Comparison of ENCODE assay signal across 8 cellular contexts in genomic region chr7:13989138-13989943, GRCh38. TPM values are rescaled to one million over a fixed set of nuclear protein-coding genes. Genes with fewer than 3 reads are reported as not detected.
DNase-seq lines count a peak whose midpoint lies in the region; ATAC-seq and TF ChIP-seq lines count a peak whose summit lies in the region.

TSS of gene ETV1 (minus strand) at chr7:13989666. CDS start at chr7:13989052, 614 bp downstream.

- H3K4me1 ChIP-seq in adrenal gland (replicated peaks in 1 of 2) (peaks cover 13 to 18% of the 10 kb centered on the region in 2 donors), heart left ventricle (peaks cover 0 to 29% (median 4%) of the 10 kb centered on the region in 12 donors)

- H3K36me3 Mint-ChIP-seq in osteocyte (ENCODE audit: unreplicated experiment) = peaks cover 2% of the 10 kb centered on the region

- DNase-seq in activated CD8-positive, alpha-beta memory T cell treated with anti-CD3 and anti-CD28 coated beads, Interleukin-2, amount 50 U/mL, for 48 hours = peak; percentile 50
- DNase-seq in activated CD8-positive, alpha-beta memory T cell treated with anti-CD3 and anti-CD28 coated beads for 24 hours = no peak
- DNase-seq in NCI-H2196 (lab: John Stamatoyannopoulos, UW; ENCODE audit: unreplicated experiment) = peak; percentile 58
- DNase-seq in adrenal gland = peak; percentile 70 to 85 (median 82)
- DNase-seq in heart left ventricle = peak; percentile 69 to 76 (median 76)
- no peak for DNase-seq in osteocyte (ENCODE audit: extremely low spot score, unreplicated experiment)
- no peak for DNase-seq in GDM1 (lab: John Stamatoyannopoulos, UW)

- no peaks in the 10 kb centered on the region for H3K27me3 ChIP-seq in adrenal gland
- H3K27me3 ChIP-seq in heart left ventricle = peaks cover 0 to 2% (median 0%) of the 10 kb centered on the region in 9 donors

- H3K27ac Mint-ChIP-seq in osteocyte (ENCODE audit: unreplicated experiment) = no peak within 1 kb of the TSS

- 0 to 1% (median 1%) methylated on average over 35 to 38 of the region's 38 CpGs for WGBS in adrenal gland, 4 donors
- WGBS in heart left ventricle, 4 donors = 0 to 1% (median 0%) methylated on average over 29 to 38 of the region's 38 CpGs

- H3K27me3 Mint-ChIP-seq in osteocyte (ENCODE audit: unreplicated experiment) = no peaks in the 10 kb centered on the region

- H3K27ac ChIP-seq in adrenal gland (peak within 1 kb of the TSS; percentile 87 to 95 (median 91)), heart left ventricle (peak within 1 kb of the TSS; percentile 87 to 96 (median 93))

- intact Hi-C loops in adrenal gland (cut with DNase I) = no loop called here
- intact Hi-C loops in heart left ventricle (cut with DNase I) = loop anchor here in 8 of 10 donors (5.0 to 10.0 kb wide), 4 partner anchors 205 to 468 kb away; no protein-coding TSS in a partner anchor

- no peak within 1 kb of the TSS for H3K4me3 Mint-ChIP-seq in osteocyte (ENCODE audit: unreplicated experiment)

- no peaks in the 10 kb centered on the region for H3K4me1 Mint-ChIP-seq in osteocyte (ENCODE audit: unreplicated experiment)

- TF ChIP-seq POLR2A in adrenal gland (IDR thresholded peaks at IDR 0.05) (peak in 1 of 2 donors; percentile 74), heart left ventricle (IDR thresholded peaks at IDR 0.05) (peak in 1 of 2 donors; percentile 39)

- H3K9me3 ChIP-seq in adrenal gland (replicated peaks in 1 of 3) (no peaks in the 10 kb centered on the region), heart left ventricle (no peaks in the 10 kb centered on the region)

- peak within 1 kb of the TSS; percentile 40 to 88 (median 74) for H3K4me3 ChIP-seq in adrenal gland
- peak within 1 kb of the TSS; percentile 59 to 85 (median 71) for H3K4me3 ChIP-seq in heart left ventricle

- no peaks in the 10 kb centered on the region for H3K9me3 Mint-ChIP-seq in osteocyte (ENCODE audit: unreplicated experiment)

- H3K36me3 ChIP-seq in adrenal gland (replicated peaks in 1 of 2) (no peaks in the 10 kb centered on the region), heart left ventricle (no peaks in the 10 kb centered on the region)

- peak in 4 of 6 experiments; percentile 25 to 44 (median 32) for TF ChIP-seq CTCF in adrenal gland (IDR thresholded peaks at IDR 0.05)
- TF ChIP-seq CTCF in heart left ventricle (IDR thresholded peaks at IDR 0.05) = peak in 8 of 12 donors; percentile 25 to 60 (median 39)
- peak; percentile 56 for TF ChIP-seq CTCF in osteocyte (IDR thresholded peaks at IDR 0.05)

- ATAC-seq in heart left ventricle (peak; percentile 41 to 68 (median 58)), HG03571 (IDR thresholded peaks at IDR 0.05; ENCODE audit: unreplicated experiment) (no peak)

RNA-seq across cellular contexts. Expression of gene ETV1, which starts in this region (rescaled TPM):
- total RNA-seq in adrenal gland (10 to 100 TPM; 16.9 to 80.0 (median 29.5) TPM), heart left ventricle (100 to 1,000 TPM in 2 of 9 donors, 10 to 100 TPM in 7; 37.5 to 118 (median 91.7) TPM), osteocyte (14.5 and 15.2 TPM in 2 replicates)
- polyA plus RNA-seq in adrenal gland (10 to 100 TPM; 12.1 to 34.4 (median 33.5) TPM), heart left ventricle (10 to 100 TPM in 1 of 2 donors, 1 to 10 TPM in 1; 9.6 to 44.0 TPM)

Comparison
In these comparisons a context has a peak if more than half of its experiments do, and no peak if none do; other contexts are left out.
1. DNase-seq: peak in activated CD8-positive, alpha-beta memory T cell treated with anti-CD3 and anti-CD28 coated beads, Interleukin-2, amount 50 U/mL, for 48 hours (single experiment), NCI-H2196 (single experiment), adrenal gland (7 of 7) and heart left ventricle (5 of 5); none in activated CD8-positive, alpha-beta memory T cell treated with anti-CD3 and anti-CD28 coated beads for 24 hours (single experiment), osteocyte (single experiment) and GDM1 (single experiment).
2. intact Hi-C loops: an anchor here in heart left ventricle (5.0 to 10.0 kb wide); none called in adrenal gland.
3. Peak in every context shown above with its lines, with median percentiles within 50 percentile points of each other: CTCF ChIP-seq.